In genomic region chr10:7533657-7534479, GRCh38 we compare ENCODE assay signal across 18 cellular contexts.
DNase-seq lines count a peak whose midpoint lies in the region; ATAC-seq and TF ChIP-seq lines count a peak whose summit lies in the region.
"Had no signal": no experiment of that assay in that cellular context is flagged by ENCODE, and none has a peak within 500 bp of the region (broad histone marks: within the 10 kb centered on the region; RNA-seq: fewer than 3 reads in every experiment).

No MANE protein-coding gene starts in this region.

- H4K20me1 ChIP-seq in GM23338 (replicated peaks; ENCODE audit: insufficient read depth), result no peaks in the 10 kb centered on the region
- H4K20me1 ChIP-seq in neural progenitor cell (ENCODE audit: low read depth), result no peaks in the 10 kb centered on the region
- H4K20me1 ChIP-seq in OCI-LY7 (ENCODE audit: insufficient read depth, low read length), result no peaks in the 10 kb centered on the region

- ATAC-seq in GM19043 (IDR thresholded peaks at IDR 0.05; ENCODE audit: low read depth, unreplicated experiment) (peak; percentile 33), GM23338 (no peak; the same call in 2 of the 3 replicates), HG03378 (IDR thresholded peaks at IDR 0.05; ENCODE audit: unreplicated experiment) (peak; percentile 20)

- POLR2A ChIA-PET in OCI-LY7 (lab: Charles Lee), result interaction anchor here (0.6 to 0.7 kb wide), 3 partner anchors 8 to 138 kb away, joined by 3 read pairs; no protein-coding TSS in a partner anchor

- no peaks in the 10 kb centered on the region for H3K79me2 ChIP-seq in GM23338 (replicated peaks; ENCODE audit: insufficient read depth)
- no peaks in the 10 kb centered on the region for H3K79me2 ChIP-seq in neural progenitor cell (ENCODE audit: low read depth)
- H3K79me2 ChIP-seq in OCI-LY7 (ENCODE audit: insufficient read depth, low read depth, low read length), result no peaks in the 10 kb centered on the region

- no peak overlapping the region for H3K9ac ChIP-seq in neural progenitor cell

- DNase-seq in GM23338 (ENCODE audit: low spot score) (no peak), neural progenitor cell (ENCODE audit: low spot score) (no peak), islet precursor cell (no peak), OCI-LY7 (ENCODE audit: low spot score) (no peak)
- no peak for DNase-seq in NK-92 treated with Interleukin-12 subunit alpha and Interleukin-12 subunit beta, amount 100 ng/mL, for 24 hours (lab: John Stamatoyannopoulos, UW)
- DNase-seq in activated CD8-positive, alpha-beta memory T cell treated with anti-CD3 and anti-CD28 coated beads, Interleukin-2, amount 50 U/mL, for 4 hours, result no peak
- DNase-seq: activated CD4-positive, CD25-positive, alpha-beta regulatory T cell treated with anti-CD3 and anti-CD28 coated beads, Interleukin-2, amount 50 U/mL, for 72 hours; activated naive CD4-positive, alpha-beta T cell treated with anti-CD3 and anti-CD28 coated beads, Interleukin-2, amount 50 U/mL, for 16 hours; erythroblast; mammary epithelial cell; OCI-M1 had no signal

- H3K27ac Mint-ChIP-seq in GM23338 (no peak overlapping the region), neural progenitor cell (no peak overlapping the region)
- H3K27ac Mint-ChIP-seq: B cell; dendritic cell treated with granulocyte-macrophage colony-stimulating factor and Interleukin-4, amounts not matched to agents 40 ng/mL and 50 ng/mL, for 4 days; T-helper 2 cell treated with Interferon-gamma antibody and Interleukin-4, amounts not matched to agents 5 μg/mL and 100 μg/mL, for 36 hours had no signal

- no peak overlapping the region for H3K27ac ChIP-seq in GM23338 (ENCODE audit: low read depth)
- no peak overlapping the region for H3K27ac ChIP-seq in neural progenitor cell
- H3K27ac ChIP-seq in OCI-LY7 (ENCODE audit: low read depth, low read length, poor library complexity, severe bottlenecking), result no peak overlapping the region
- H3K27ac ChIP-seq: suprapubic skin had no signal

- H3K4me3 ChIP-seq in GM23338 (no peak overlapping the region), neural progenitor cell (no peak overlapping the region), OCI-LY7 (ENCODE audit: low read depth, low read length, poor library complexity, severe bottlenecking) (no peak overlapping the region)
- H3K4me3 ChIP-seq: suprapubic skin had no signal

- H3K27me3 Mint-ChIP-seq in GM23338 (ENCODE audit: insufficient read depth, low read depth, poor library complexity), result peaks cover 9% of the 10 kb centered on the region
- H3K27me3 Mint-ChIP-seq in neural progenitor cell (ENCODE audit: insufficient read depth, low read depth), result peaks cover 3% of the 10 kb centered on the region

- intact Hi-C loops in OCI-LY7 (cut with micrococcal nuclease; ENCODE audit: unreplicated experiment), result no loop called here

- no peaks in the 10 kb centered on the region for H3K27me3 ChIP-seq in GM23338 (ENCODE audit: insufficient read depth)
- H3K27me3 ChIP-seq in neural progenitor cell, result no peaks in the 10 kb centered on the region

- H2AFZ ChIP-seq in GM23338 (peak overlapping the region; percentile 83), neural progenitor cell (replicated peaks) (peak overlapping the region; percentile 19), OCI-LY7 (ENCODE audit: low read length) (no peak overlapping the region)

- CTCF ChIA-PET in OCI-LY7 (lab: Charles Lee; ENCODE audit: unreplicated experiment), result interaction anchor here (0.6 kb wide), 1 partner anchor 404 kb away, joined by 3 read pairs; no protein-coding TSS in a partner anchor

- H3K4me1 ChIP-seq in GM23338 (ENCODE audit: insufficient read depth), result no peaks in the 10 kb centered on the region
- peaks cover 15% of the 10 kb centered on the region for H3K4me1 ChIP-seq in neural progenitor cell
- H3K4me1 ChIP-seq in OCI-LY7 (ENCODE audit: insufficient read depth, low read length, poor library complexity, severe bottlenecking), result no peaks in the 10 kb centered on the region
- H3K4me1 ChIP-seq: suprapubic skin had no signal

- H3K9me3 Mint-ChIP-seq in GM23338 (peaks cover 5% of the 10 kb centered on the region; the same call in 1 of the 3 replicates), neural progenitor cell (peaks cover 4% of the 10 kb centered on the region)

- H3F3A ChIP-seq in GM23338 (replicated peaks; ENCODE audit: low read depth), result no peaks in the 10 kb centered on the region
- no peaks in the 10 kb centered on the region for H3F3A ChIP-seq in neural progenitor cell (ENCODE audit: low read depth)

- no peak overlapping the region for H3K4me2 ChIP-seq in GM23338
- no peak overlapping the region for H3K4me2 ChIP-seq in neural progenitor cell
- H3K4me2 ChIP-seq in OCI-LY7 (ENCODE audit: low read length), result no peak overlapping the region

- H3K36me3 Mint-ChIP-seq in GM23338 (ENCODE audit: low read depth), result 0 out of 3 replicates have a peak, but pooled peaks cover 2% of the 10 kb centered on the region
- H3K36me3 Mint-ChIP-seq in neural progenitor cell, result no peaks in the 10 kb centered on the region

- H3K36me3 ChIP-seq in GM23338 (ENCODE audit: insufficient read depth) (no peaks in the 10 kb centered on the region), neural progenitor cell (no peaks in the 10 kb centered on the region), OCI-LY7 (ENCODE audit: insufficient read depth, low read length) (no peaks in the 10 kb centered on the region)
- H3K36me3 ChIP-seq: suprapubic skin had no signal

- TF ChIP-seq CTCF in GM23338 (conservative IDR thresholded peaks at IDR 0.05; ENCODE audit: low read depth in 2 of 2) (no peak), neural progenitor cell (IDR thresholded peaks at IDR 0.05) (no peak), OCI-LY7 (conservative IDR thresholded peaks at IDR 0.05; ENCODE audit: low read length) (no peak)

- H3K9me2 ChIP-seq in GM23338 (ENCODE audit: insufficient read depth), result peaks cover 5% of the 10 kb centered on the region; the same call in 1 of the 2 replicates
- H3K9me2 ChIP-seq in OCI-LY7 (ENCODE audit: insufficient read depth, low read length), result no peaks in the 10 kb centered on the region

- H3K9me3 ChIP-seq in neural progenitor cell (ENCODE audit: low read depth) (no peaks in the 10 kb centered on the region), OCI-LY7 (ENCODE audit: low read length) (0 out of 2 replicates have a peak, but pooled peaks cover 3% of the 10 kb centered on the region)
- H3K9me3 ChIP-seq: suprapubic skin had no signal

- no peak overlapping the region for H3K4me3 Mint-ChIP-seq in GM23338
- no peak overlapping the region for H3K4me3 Mint-ChIP-seq in neural progenitor cell
- H3K4me3 Mint-ChIP-seq: B cell; dendritic cell treated with granulocyte-macrophage colony-stimulating factor and Interleukin-4, amounts not matched to agents 40 ng/mL and 50 ng/mL, for 4 days; nephron; T-helper 2 cell treated with Interferon-gamma antibody and Interleukin-4, amounts not matched to agents 5 μg/mL and 100 μg/mL, for 36 hours had no signal

- peaks cover 4% of the 10 kb centered on the region; the same call in 2 of the 3 replicates for H3K4me1 Mint-ChIP-seq in GM23338
- H3K4me1 Mint-ChIP-seq in neural progenitor cell, result peaks cover 18% of the 10 kb centered on the region
- H3K4me1 Mint-ChIP-seq: B cell had no signal

- no TSS peak for BruUV-seq in OCI-LY7 (replicated peaks; lab: Mats Ljungman, UMichigan)

TF ChIP-seq in GM23338, 12 proteins besides CTCF, POLR2A, EP300 and RAD21 (continues in another document):
- TF ChIP-seq EZH2 (IDR thresholded peaks at IDR 0.05; ENCODE audit: low read depth, unreplicated experiment) (no peak), ZNF114 (CRISPR knock-in tag; IDR thresholded peaks at IDR 0.05) (no peak), EZH2phosphoT487 (IDR thresholded peaks at IDR 0.05; ENCODE audit: unreplicated experiment) (no peak), STAT1 (IDR thresholded peaks at IDR 0.05; ENCODE audit: unreplicated experiment) (no peak), JUNB (IDR thresholded peaks at IDR 0.05; ENCODE audit: unreplicated experiment) (no peak), ETS1 (IDR thresholded peaks at IDR 0.05) (no peak), ZNF331 (CRISPR knock-in tag; IDR thresholded peaks at IDR 0.05; ENCODE audit: low read depth) (no peak), POLR2AphosphoS5 (IDR thresholded peaks at IDR 0.05; ENCODE audit: low read depth) (no peak)
- TF ChIP-seq, protein P1, sequence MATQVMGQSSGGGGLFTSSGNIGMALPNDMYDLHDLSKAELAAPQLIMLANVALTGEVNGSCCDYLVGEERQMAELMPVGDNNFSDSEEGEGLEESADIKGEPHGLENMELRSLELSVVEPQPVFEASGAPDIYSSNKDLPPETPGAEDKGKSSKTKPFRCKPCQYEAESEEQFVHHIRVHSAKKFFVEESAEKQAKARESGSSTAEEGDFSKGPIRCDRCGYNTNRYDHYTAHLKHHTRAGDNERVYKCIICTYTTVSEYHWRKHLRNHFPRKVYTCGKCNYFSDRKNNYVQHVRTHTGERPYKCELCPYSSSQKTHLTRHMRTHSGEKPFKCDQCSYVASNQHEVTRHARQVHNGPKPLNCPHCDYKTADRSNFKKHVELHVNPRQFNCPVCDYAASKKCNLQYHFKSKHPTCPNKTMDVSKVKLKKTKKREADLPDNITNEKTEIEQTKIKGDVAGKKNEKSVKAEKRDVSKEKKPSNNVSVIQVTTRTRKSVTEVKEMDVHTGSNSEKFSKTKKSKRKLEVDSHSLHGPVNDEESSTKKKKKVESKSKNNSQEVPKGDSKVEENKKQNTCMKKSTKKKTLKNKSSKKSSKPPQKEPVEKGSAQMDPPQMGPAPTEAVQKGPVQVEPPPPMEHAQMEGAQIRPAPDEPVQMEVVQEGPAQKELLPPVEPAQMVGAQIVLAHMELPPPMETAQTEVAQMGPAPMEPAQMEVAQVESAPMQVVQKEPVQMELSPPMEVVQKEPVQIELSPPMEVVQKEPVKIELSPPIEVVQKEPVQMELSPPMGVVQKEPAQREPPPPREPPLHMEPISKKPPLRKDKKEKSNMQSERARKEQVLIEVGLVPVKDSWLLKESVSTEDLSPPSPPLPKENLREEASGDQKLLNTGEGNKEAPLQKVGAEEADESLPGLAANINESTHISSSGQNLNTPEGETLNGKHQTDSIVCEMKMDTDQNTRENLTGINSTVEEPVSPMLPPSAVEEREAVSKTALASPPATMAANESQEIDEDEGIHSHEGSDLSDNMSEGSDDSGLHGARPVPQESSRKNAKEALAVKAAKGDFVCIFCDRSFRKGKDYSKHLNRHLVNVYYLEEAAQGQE (IDR thresholded peaks at IDR 0.05; ENCODE audit: unreplicated experiment), result no peak
